ENCODE assay signal across 1 cellular context in genomic region chr16:50457979-50458461, GRCh38.
TF ChIP-seq lines count a peak whose summit lies in the region.

No MANE protein-coding gene starts in this region.

TF ChIP-seq in WTC11, 78 proteins besides CTCF, POLR2A, EP300 and RAD21 (continued from another document and continues in another):
- TF ChIP-seq, protein P1, sequence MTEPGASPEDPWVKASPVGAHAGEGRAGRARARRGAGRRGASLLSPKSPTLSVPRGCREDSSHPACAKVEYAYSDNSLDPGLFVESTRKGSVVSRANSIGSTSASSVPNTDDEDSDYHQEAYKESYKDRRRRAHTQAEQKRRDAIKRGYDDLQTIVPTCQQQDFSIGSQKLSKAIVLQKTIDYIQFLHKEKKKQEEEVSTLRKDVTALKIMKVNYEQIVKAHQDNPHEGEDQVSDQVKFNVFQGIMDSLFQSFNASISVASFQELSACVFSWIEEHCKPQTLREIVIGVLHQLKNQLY (CRISPR knock-in tag; IDR thresholded peaks at IDR 0.05) = no peak
- TF ChIP-seq USF2 (CRISPR knock-in tag; IDR thresholded peaks at IDR 0.05) (no peak), TEAD4 (CRISPR knock-in tag; IDR thresholded peaks at IDR 0.05) (no peak), MAX (CRISPR knock-in tag; IDR thresholded peaks at IDR 0.05) (no peak), EMX1 (CRISPR knock-in tag; IDR thresholded peaks at IDR 0.05) (peak; percentile 91), USF1 (CRISPR knock-in tag; IDR thresholded peaks at IDR 0.05) (no peak), SOX15 (CRISPR knock-in tag; IDR thresholded peaks at IDR 0.05) (no peak), NR1H2 (CRISPR knock-in tag; IDR thresholded peaks at IDR 0.05) (no peak), ETV6 (CRISPR knock-in tag; IDR thresholded peaks at IDR 0.05) (no peak), ERG (CRISPR knock-in tag; IDR thresholded peaks at IDR 0.05) (peak; percentile 76; the same call in 1 of the 2 replicates), ESRRA (CRISPR knock-in tag; IDR thresholded peaks at IDR 0.05; ENCODE audit: borderline replicate concordance) (no peak), CREM (CRISPR knock-in tag; IDR thresholded peaks at IDR 0.05) (no peak), MYBL2 (CRISPR knock-in tag; IDR thresholded peaks at IDR 0.05) (no peak), ATF3 (CRISPR knock-in tag; conservative IDR thresholded peaks at IDR 0.05) (no peak), ZMAT4 (CRISPR knock-in tag; IDR thresholded peaks at IDR 0.05) (no peak), JUN (CRISPR knock-in tag; IDR thresholded peaks at IDR 0.05) (no peak), ARID4B (CRISPR knock-in tag; IDR thresholded peaks at IDR 0.05; ENCODE audit: borderline replicate concordance) (no peak), ZNF219 (CRISPR knock-in tag; IDR thresholded peaks at IDR 0.05; ENCODE audit: borderline replicate concordance) (no peak), NR2C2 (CRISPR knock-in tag; IDR thresholded peaks at IDR 0.05) (no peak), SMAD4 (CRISPR knock-in tag; IDR thresholded peaks at IDR 0.05) (no peak), PRRX2 (CRISPR knock-in tag; IDR thresholded peaks at IDR 0.05) (0 out of 2 replicates have a peak, but pooled peaks have one; percentile 74), ELF4 (CRISPR knock-in tag; IDR thresholded peaks at IDR 0.05; ENCODE audit: low read depth) (no peak), ZNF423 (CRISPR knock-in tag; IDR thresholded peaks at IDR 0.05) (peak; percentile 69)
- TF ChIP-seq, protein P2, sequence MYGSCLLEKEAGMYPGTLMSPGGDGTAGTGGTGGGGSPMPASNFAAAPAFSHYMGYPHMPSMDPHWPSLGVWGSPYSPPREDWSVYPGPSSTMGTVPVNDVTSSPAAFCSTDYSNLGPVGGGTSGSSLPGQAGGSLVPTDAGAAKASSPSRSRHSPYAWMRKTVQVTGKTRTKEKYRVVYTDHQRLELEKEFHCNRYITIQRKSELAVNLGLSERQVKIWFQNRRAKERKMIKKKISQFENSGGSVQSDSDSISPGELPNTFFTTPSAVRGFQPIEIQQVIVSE (CRISPR knock-in tag; IDR thresholded peaks at IDR 0.05; ENCODE audit: borderline replicate concordance) = no peak
- TF ChIP-seq, protein P3, sequence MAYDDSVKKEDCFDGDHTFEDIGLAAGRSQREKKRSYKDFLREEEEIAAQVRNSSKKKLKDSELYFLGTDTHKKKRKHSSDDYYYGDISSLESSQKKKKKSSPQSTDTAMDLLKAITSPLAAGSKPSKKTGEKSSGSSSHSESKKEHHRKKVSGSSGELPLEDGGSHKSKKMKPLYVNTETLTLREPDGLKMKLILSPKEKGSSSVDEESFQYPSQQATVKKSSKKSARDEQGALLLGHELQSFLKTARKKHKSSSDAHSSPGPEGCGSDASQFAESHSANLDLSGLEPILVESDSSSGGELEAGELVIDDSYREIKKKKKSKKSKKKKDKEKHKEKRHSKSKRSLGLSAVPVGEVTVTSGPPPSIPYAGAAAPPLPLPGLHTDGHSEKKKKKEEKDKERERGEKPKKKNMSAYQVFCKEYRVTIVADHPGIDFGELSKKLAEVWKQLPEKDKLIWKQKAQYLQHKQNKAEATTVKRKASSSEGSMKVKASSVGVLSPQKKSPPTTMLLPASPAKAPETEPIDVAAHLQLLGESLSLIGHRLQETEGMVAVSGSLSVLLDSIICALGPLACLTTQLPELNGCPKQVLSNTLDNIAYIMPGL (CRISPR knock-in tag; IDR thresholded peaks at IDR 0.05) = no peak
- TF ChIP-seq, protein P4, sequence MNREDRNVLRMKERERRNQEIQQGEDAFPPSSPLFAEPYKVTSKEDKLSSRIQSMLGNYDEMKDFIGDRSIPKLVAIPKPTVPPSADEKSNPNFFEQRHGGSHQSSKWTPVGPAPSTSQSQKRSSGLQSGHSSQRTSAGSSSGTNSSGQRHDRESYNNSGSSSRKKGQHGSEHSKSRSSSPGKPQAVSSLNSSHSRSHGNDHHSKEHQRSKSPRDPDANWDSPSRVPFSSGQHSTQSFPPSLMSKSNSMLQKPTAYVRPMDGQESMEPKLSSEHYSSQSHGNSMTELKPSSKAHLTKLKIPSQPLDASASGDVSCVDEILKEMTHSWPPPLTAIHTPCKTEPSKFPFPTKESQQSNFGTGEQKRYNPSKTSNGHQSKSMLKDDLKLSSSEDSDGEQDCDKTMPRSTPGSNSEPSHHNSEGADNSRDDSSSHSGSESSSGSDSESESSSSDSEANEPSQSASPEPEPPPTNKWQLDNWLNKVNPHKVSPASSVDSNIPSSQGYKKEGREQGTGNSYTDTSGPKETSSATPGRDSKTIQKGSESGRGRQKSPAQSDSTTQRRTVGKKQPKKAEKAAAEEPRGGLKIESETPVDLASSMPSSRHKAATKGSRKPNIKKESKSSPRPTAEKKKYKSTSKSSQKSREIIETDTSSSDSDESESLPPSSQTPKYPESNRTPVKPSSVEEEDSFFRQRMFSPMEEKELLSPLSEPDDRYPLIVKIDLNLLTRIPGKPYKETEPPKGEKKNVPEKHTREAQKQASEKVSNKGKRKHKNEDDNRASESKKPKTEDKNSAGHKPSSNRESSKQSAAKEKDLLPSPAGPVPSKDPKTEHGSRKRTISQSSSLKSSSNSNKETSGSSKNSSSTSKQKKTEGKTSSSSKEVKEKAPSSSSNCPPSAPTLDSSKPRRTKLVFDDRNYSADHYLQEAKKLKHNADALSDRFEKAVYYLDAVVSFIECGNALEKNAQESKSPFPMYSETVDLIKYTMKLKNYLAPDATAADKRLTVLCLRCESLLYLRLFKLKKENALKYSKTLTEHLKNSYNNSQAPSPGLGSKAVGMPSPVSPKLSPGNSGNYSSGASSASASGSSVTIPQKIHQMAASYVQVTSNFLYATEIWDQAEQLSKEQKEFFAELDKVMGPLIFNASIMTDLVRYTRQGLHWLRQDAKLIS (CRISPR knock-in tag; IDR thresholded peaks at IDR 0.05; ENCODE audit: borderline replicate concordance) = no peak
- TF ChIP-seq, protein P5, sequence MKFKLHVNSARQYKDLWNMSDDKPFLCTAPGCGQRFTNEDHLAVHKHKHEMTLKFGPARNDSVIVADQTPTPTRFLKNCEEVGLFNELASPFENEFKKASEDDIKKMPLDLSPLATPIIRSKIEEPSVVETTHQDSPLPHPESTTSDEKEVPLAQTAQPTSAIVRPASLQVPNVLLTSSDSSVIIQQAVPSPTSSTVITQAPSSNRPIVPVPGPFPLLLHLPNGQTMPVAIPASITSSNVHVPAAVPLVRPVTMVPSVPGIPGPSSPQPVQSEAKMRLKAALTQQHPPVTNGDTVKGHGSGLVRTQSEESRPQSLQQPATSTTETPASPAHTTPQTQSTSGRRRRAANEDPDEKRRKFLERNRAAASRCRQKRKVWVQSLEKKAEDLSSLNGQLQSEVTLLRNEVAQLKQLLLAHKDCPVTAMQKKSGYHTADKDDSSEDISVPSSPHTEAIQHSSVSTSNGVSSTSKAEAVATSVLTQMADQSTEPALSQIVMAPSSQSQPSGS (CRISPR knock-in tag; IDR thresholded peaks at IDR 0.05; ENCODE audit: borderline replicate concordance, low read depth) = no peak
- TF ChIP-seq, protein P6, sequence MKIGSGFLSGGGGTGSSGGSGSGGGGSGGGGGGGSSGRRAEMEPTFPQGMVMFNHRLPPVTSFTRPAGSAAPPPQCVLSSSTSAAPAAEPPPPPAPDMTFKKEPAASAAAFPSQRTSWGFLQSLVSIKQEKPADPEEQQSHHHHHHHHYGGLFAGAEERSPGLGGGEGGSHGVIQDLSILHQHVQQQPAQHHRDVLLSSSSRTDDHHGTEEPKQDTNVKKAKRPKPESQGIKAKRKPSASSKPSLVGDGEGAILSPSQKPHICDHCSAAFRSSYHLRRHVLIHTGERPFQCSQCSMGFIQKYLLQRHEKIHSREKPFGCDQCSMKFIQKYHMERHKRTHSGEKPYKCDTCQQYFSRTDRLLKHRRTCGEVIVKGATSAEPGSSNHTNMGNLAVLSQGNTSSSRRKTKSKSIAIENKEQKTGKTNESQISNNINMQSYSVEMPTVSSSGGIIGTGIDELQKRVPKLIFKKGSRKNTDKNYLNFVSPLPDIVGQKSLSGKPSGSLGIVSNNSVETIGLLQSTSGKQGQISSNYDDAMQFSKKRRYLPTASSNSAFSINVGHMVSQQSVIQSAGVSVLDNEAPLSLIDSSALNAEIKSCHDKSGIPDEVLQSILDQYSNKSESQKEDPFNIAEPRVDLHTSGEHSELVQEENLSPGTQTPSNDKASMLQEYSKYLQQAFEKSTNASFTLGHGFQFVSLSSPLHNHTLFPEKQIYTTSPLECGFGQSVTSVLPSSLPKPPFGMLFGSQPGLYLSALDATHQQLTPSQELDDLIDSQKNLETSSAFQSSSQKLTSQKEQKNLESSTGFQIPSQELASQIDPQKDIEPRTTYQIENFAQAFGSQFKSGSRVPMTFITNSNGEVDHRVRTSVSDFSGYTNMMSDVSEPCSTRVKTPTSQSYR (CRISPR knock-in tag; IDR thresholded peaks at IDR 0.05) = no peak
- TF ChIP-seq, protein P7, sequence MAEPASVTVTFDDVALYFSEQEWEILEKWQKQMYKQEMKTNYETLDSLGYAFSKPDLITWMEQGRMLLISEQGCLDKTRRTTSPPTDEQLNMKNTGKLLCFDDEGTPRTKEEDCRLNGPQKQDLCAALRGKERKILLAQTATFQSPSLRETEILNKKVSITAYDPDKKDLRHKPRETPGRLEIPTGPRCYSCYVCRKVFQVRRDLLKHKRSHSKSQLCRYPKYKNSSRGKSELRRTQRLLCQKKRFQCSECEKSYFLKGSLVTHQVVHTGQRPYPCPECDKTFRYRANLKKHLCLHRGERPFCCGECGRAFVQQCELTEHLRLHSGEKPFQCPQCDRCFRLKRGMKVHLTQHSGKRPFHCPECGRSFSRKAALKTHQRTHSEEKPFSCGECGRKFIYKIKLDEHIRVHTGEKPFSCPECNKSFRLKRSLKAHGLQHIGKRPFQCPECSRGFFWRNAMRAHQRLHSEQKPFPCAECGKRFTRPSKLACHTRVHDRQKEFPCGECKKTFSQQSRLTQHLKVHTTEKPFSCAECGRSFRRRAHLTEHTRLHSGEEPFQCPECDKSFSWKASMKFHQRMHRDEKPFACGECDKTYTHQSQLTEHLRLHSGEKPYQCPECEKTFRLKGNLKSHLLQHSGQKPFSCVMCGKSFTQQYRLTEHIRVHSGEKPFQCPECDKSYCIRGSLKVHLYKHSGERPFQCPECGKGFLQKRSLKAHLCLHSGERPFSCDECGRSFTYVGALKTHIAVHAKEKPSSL (CRISPR knock-in tag; conservative IDR thresholded peaks at IDR 0.05) = 0 out of 2 replicates have a peak, but pooled peaks have one; percentile 54
- TF ChIP-seq, protein P8, sequence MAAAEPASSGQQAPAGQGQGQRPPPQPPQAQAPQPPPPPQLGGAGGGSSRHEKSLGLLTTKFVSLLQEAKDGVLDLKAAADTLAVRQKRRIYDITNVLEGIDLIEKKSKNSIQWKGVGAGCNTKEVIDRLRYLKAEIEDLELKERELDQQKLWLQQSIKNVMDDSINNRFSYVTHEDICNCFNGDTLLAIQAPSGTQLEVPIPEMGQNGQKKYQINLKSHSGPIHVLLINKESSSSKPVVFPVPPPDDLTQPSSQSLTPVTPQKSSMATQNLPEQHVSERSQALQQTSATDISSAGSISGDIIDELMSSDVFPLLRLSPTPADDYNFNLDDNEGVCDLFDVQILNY (CRISPR knock-in tag; IDR thresholded peaks at IDR 0.05) = no peak
